1 cellular context compared by ENCODE assay signal in genomic region chr6:28336284-28337024, GRCh38.
TF ChIP-seq lines count a peak whose summit lies in the region.

No MANE protein-coding gene starts in this region.

TF ChIP-seq in K562, 482 proteins besides CTCF, POLR2A, EP300 and RAD21 (continued from another document and continues in another):
- peak; percentile 26 for TF ChIP-seq PRDM10 (IDR thresholded peaks at IDR 0.05; ENCODE audit: partially characterized antibody)
- 0 out of 2 replicates have a peak, but pooled peaks have one; percentile 54 for TF ChIP-seq ZNF586 (CRISPR knock-in tag; conservative IDR thresholded peaks at IDR 0.05)
- no peak for TF ChIP-seq PHB (CRISPR knock-in tag; IDR thresholded peaks at IDR 0.05)
- no peak; the same call in 1 of the 2 replicates for TF ChIP-seq ZC3H11A (IDR thresholded peaks at IDR 0.05; ENCODE audit: low read depth, low read length)
- TF ChIP-seq DPF2 (IDR thresholded peaks at IDR 0.05): peak; percentile 18; the same call in 1 of the 2 replicates
- TF ChIP-seq CTCFL (IDR thresholded peaks at IDR 0.05; ENCODE audit: borderline replicate concordance, insufficient read depth, low read depth, low read length, poor library complexity, severe bottlenecking): no peak
- TF ChIP-seq DDX20 (tag; IDR thresholded peaks at IDR 0.05; ENCODE audit: low read depth): peak; percentile 91
- TF ChIP-seq MYNN (IDR thresholded peaks at IDR 0.05): peak; percentile 57; the same call in 1 of the 2 replicates
- no peak for TF ChIP-seq MYNN (CRISPR knock-in tag; IDR thresholded peaks at IDR 0.05)
- no peak; the same call in 1 of the 2 replicates for TF ChIP-seq ZC3H8 (IDR thresholded peaks at IDR 0.05)
- peak; percentile 88 for TF ChIP-seq NR2F6 (CRISPR knock-in tag; IDR thresholded peaks at IDR 0.05)
- TF ChIP-seq KAT7 (CRISPR knock-in tag; IDR thresholded peaks at IDR 0.05; ENCODE audit: borderline replicate concordance): 0 out of 2 replicates have a peak, but pooled peaks have one; percentile 45
- no peak for TF ChIP-seq NR2C2 (CRISPR knock-in tag; IDR thresholded peaks at IDR 0.05)
- peak; percentile 53; the same call in 1 of the 2 replicates for TF ChIP-seq NR2C2 (tag; IDR thresholded peaks at IDR 0.05)
- no peak for TF ChIP-seq CHD4 (IDR thresholded peaks at IDR 0.05; ENCODE audit: insufficient read depth, insufficient replicate concordance, low read depth, low read length, poor library complexity, severe bottlenecking)
- no peak; the same call in 1 of the 2 replicates for TF ChIP-seq FOXK1 (CRISPR knock-in tag; IDR thresholded peaks at IDR 0.05; ENCODE audit: borderline replicate concordance)
- TF ChIP-seq EGR1 (conservative IDR thresholded peaks at IDR 0.05): no peak
- peak; percentile 76 for TF ChIP-seq CBFA2T3 (IDR thresholded peaks at IDR 0.05)
- TF ChIP-seq MCM7 (IDR thresholded peaks at IDR 0.05): 0 out of 4 replicates have a peak, but pooled peaks of 1 of the 2 experiments have one; percentile 66
- peak; percentile 97 for TF ChIP-seq ZNF311 (CRISPR knock-in tag; IDR thresholded peaks at IDR 0.05)
- no peak for TF ChIP-seq ZNF140 (CRISPR knock-in tag; IDR thresholded peaks at IDR 0.05)
- TF ChIP-seq ZNF133 (CRISPR knock-in tag; IDR thresholded peaks at IDR 0.05): no peak
- 0 out of 2 replicates have a peak, but pooled peaks have one; percentile 52 for TF ChIP-seq REST (CRISPR knock-in tag; IDR thresholded peaks at IDR 0.05; ENCODE audit: low read depth)
- TF ChIP-seq YY1 (IDR thresholded peaks at IDR 0.05; ENCODE audit: borderline replicate concordance in 1 of 3, control insufficient read depth in 1 of 3, extremely low read depth in 1 of 3, insufficient read depth in 3 of 3, insufficient read length in 1 of 3, insufficient replicate concordance in 2 of 3, low read depth in 1 of 3, low read length in 2 of 3): peak in 2 of 3 experiments; percentile 22 to 77
- no peak for TF ChIP-seq TFAM (CRISPR knock-in tag; conservative IDR thresholded peaks at IDR 0.05)
- no peak for TF ChIP-seq CGGBP1 (CRISPR knock-in tag; IDR thresholded peaks at IDR 0.05)
- peak; percentile 3; the same call in 1 of the 2 replicates for TF ChIP-seq E2F5 (CRISPR knock-in tag; IDR thresholded peaks at IDR 0.05)
- TF ChIP-seq TAL1 (IDR thresholded peaks at IDR 0.05): peak; percentile 57; the same call in 1 of the 2 replicates
- TF ChIP-seq RBM17 (IDR thresholded peaks at IDR 0.05; ENCODE audit: borderline replicate concordance, low read depth, low read length): no peak
- TF ChIP-seq SRSF3 (IDR thresholded peaks at IDR 0.05; ENCODE audit: insufficient read depth, low read length): 0 out of 2 replicates have a peak, but pooled peaks have one; percentile 63
- TF ChIP-seq SRSF7 (optimal IDR thresholded peaks at IDR 0.05; ENCODE audit: low read depth, low read length): no peak
- TF ChIP-seq CLOCK (CRISPR knock-in tag; IDR thresholded peaks at IDR 0.05; ENCODE audit: borderline replicate concordance): no peak
- 0 out of 2 replicates have a peak, but pooled peaks have one; percentile 6 for TF ChIP-seq RFX1 (IDR thresholded peaks at IDR 0.05)
- TF ChIP-seq ZNF583 (CRISPR knock-in tag; IDR thresholded peaks at IDR 0.05): peak; percentile 95
- TF ChIP-seq TRIM25 (IDR thresholded peaks at IDR 0.05; ENCODE audit: borderline replicate concordance): peak; percentile 70; the same call in 1 of the 2 replicates
- TF ChIP-seq HDAC1 (IDR thresholded peaks at IDR 0.05): peak in 1 of 2 experiments; percentile 27; a peak in 1 of 4 replicates
- TF ChIP-seq MED1 (CRISPR knock-in tag; IDR thresholded peaks at IDR 0.05; ENCODE audit: borderline replicate concordance): no peak
- peak in 1 of 3 experiments; percentile 89; a peak in 2 of 6 replicates for TF ChIP-seq ZBTB11 (CRISPR knock-in tag; IDR thresholded peaks at IDR 0.05)
- TF ChIP-seq BRCA1 (IDR thresholded peaks at IDR 0.05): no peak
- no peak for TF ChIP-seq BRCA1 (CRISPR knock-in tag; IDR thresholded peaks at IDR 0.05)
- no peak for TF ChIP-seq ZFP91 (CRISPR knock-in tag; IDR thresholded peaks at IDR 0.05)
